ENCODE assay signal across 14 cellular contexts in the genomic region with DNA sequence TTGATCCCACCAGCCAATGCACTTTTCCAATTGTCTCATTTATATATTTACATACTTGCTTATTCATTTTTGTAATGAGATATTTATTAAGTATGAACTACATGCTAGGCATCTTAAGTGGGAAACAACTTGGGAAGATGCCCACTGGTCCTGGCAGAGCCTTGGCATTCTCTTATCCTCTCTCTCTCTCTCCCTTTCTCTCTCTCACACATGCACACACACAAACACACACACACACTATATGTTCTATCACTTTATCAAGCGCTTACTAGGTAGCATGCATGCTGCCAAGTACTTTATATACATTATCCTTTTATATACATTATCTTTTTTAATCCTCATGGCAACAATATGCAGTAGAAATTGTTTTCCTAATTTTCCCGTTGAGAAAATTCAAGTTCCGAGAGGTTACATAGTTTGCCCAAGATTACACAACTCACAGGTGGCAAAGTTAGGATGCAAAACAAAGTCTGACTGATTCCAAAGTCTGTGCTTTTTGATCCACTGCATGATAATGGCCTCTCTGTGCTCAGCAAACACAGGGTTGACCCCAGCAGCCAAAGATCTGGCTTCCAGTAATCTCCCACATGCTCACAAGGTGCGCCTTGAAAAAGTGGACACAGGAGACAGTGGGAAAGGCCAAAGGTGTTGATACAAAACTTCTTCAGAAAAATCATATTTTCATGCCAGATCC.
DNase-seq lines count a peak whose midpoint lies in the region; ATAC-seq and TF ChIP-seq lines count a peak whose summit lies in the region.
"Had no signal": no experiment of that assay in that cellular context is flagged by ENCODE, and none has a peak within 500 bp of the region (broad histone marks: within the 10 kb centered on the region; RNA-seq: fewer than 3 reads in every experiment).

No MANE protein-coding gene starts in this region.

- no peak overlapping the region for H3K27ac ChIP-seq in brain microvascular endothelial cell
- H3K27ac ChIP-seq: A549 had no signal

- H3K36me3 Mint-ChIP-seq in activated T-cell treated with anti-CD3 and anti-CD28 coated beads, Interleukin-2, amount 50 U/mL, for 24 hours (ENCODE audit: low read depth) = no peaks in the 10 kb centered on the region
- H3K36me3 Mint-ChIP-seq in T-cell = no peaks in the 10 kb centered on the region
- H3K36me3 Mint-ChIP-seq: brain had no signal

- peak overlapping the region; percentile 90 for H3K27ac Mint-ChIP-seq in activated T-cell treated with anti-CD3 and anti-CD28 coated beads, Interleukin-2, amount 50 U/mL, for 24 hours
- peak overlapping the region; percentile 97 to 98 for H3K27ac Mint-ChIP-seq in T-cell

- intact Hi-C loops in left ventricle myocardium superior (cut with micrococcal nuclease) = no loop called here

- H3K36me3 ChIP-seq in brain microvascular endothelial cell (replicated peaks) = no peaks in the 10 kb centered on the region

- peaks cover 34% of the 10 kb centered on the region for H3K4me1 Mint-ChIP-seq in activated T-cell treated with anti-CD3 and anti-CD28 coated beads, Interleukin-2, amount 50 U/mL, for 24 hours (ENCODE audit: low read depth)
- H3K4me1 Mint-ChIP-seq in T-cell = peaks cover 39 to 52% (median 41%) of the 10 kb centered on the region in 3 donors

- H3K9me3 Mint-ChIP-seq in activated T-cell treated with anti-CD3 and anti-CD28 coated beads, Interleukin-2, amount 50 U/mL, for 24 hours = no peaks in the 10 kb centered on the region
- no peaks in the 10 kb centered on the region for H3K9me3 Mint-ChIP-seq in T-cell
- H3K9me3 Mint-ChIP-seq: brain had no signal

- in situ Hi-C loops in GM13977 (cut with MboI; ENCODE audit: low pct_unique_long_range_greater_than_20kb, low sequenced_read_pairs, unreplicated experiment) (no loop called here), brain microvascular endothelial cell (cut with HindIII; ENCODE audit: low pct_ligation_motif_present, low sequenced_read_pairs) (no loop called here)

- CTCF ChIA-PET in T-cell (lab: Charles Lee) = interaction anchor here in 1 of 2 donors (0.5 kb wide), 1 partner anchor 192 kb away, joined by 3 read pairs; no protein-coding TSS in a partner anchor

- H3K27me3 Mint-ChIP-seq in activated T-cell treated with anti-CD3 and anti-CD28 coated beads, Interleukin-2, amount 50 U/mL, for 24 hours = no peaks in the 10 kb centered on the region
- H3K27me3 Mint-ChIP-seq in T-cell = no peaks in the 10 kb centered on the region

- no peak overlapping the region for H3K4me3 ChIP-seq in brain microvascular endothelial cell (ENCODE audit: low read depth, low read length)
- H3K4me3 ChIP-seq: A549, mucosa of descending colon had no signal

- H3K4me3 Mint-ChIP-seq in activated T-cell treated with anti-CD3 and anti-CD28 coated beads, Interleukin-2, amount 50 U/mL, for 24 hours = peak overlapping the region; percentile 68
- H3K4me3 Mint-ChIP-seq in T-cell = no peak overlapping the region

- ATAC-seq in T-cell (replicated peaks in 1 of 4) (no peak), left ventricle myocardium superior (peak; percentile 60)
- ATAC-seq: A549 had no signal

- POLR2A ChIA-PET in T-cell (lab: Charles Lee) = interaction anchor here in 1 of 2 donors (0.5 kb wide), 1 partner anchor 105 kb away, joined by 3 read pairs; no protein-coding TSS in a partner anchor

- no peaks in the 10 kb centered on the region for H3K27me3 ChIP-seq in brain microvascular endothelial cell (replicated peaks)

- DNase-seq in activated T-cell treated with anti-CD3 and anti-CD28 coated beads, Interleukin-2, amount 50 U/mL, for 24 hours = no peak
- DNase-seq in activated T-cell treated with anti-CD3 and anti-CD28 coated beads for 4 hours = no peak
- DNase-seq in T-cell = no peak
- DNase-seq in left ventricle myocardium superior = no peak
- DNase-seq in pons (ENCODE audit: low spot score) = peak; percentile 9
- no peak for DNase-seq in GM13977 (ENCODE audit: low spot score)
- no peak for DNase-seq in activated CD8-positive, alpha-beta memory T cell treated with anti-CD3 and anti-CD28 coated beads, Interleukin-2, amount 50 U/mL, for 48 hours
- no peak for DNase-seq in brain microvascular endothelial cell
- DNase-seq: NCI-H2029, NCI-H526, SK-N-SH had no signal

- TF ChIP-seq CTCF in GM13977 (IDR thresholded peaks at IDR 0.05; ENCODE audit: extremely low read depth, insufficient read depth, missing control alignments) = no peak
- TF ChIP-seq CTCF in brain microvascular endothelial cell (IDR thresholded peaks at IDR 0.05; ENCODE audit: low read depth, low read length, missing control alignments) = no peak
